Comparison of ENCODE assay signal across 1 cellular context in genomic region chr4:123555500-123556273, GRCh38.
A peak's percentile ranks its signal among the peaks of the same experiment; 100 is the strongest.
TF ChIP-seq lines count a peak whose summit lies in the region.

No MANE protein-coding gene starts in this region.

TF ChIP-seq in HepG2, 621 proteins besides CTCF, POLR2A, EP300 and RAD21 (continued from another document and continues in another):
- TF ChIP-seq, protein P1, sequence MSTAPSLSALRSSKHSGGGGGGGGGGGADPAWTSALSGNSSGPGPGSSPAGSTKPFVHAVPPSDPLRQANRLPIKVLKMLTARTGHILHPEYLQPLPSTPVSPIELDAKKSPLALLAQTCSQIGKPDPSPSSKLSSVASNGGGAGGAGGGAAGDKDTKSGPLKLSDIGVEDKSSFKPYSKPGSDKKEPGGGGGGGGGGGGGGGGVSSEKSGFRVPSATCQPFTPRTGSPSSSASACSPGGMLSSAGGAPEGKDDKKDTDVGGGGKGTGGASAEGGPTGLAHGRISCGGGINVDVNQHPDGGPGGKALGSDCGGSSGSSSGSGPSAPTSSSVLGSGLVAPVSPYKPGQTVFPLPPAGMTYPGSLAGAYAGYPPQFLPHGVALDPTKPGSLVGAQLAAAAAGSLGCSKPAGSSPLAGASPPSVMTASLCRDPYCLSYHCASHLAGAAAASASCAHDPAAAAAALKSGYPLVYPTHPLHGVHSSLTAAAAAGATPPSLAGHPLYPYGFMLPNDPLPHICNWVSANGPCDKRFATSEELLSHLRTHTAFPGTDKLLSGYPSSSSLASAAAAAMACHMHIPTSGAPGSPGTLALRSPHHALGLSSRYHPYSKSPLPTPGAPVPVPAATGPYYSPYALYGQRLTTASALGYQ (CRISPR knock-in tag; IDR thresholded peaks at IDR 0.05): peak; percentile 92
- peak; percentile 98 for TF ChIP-seq MED1 (CRISPR knock-in tag; IDR thresholded peaks at IDR 0.05)
- TF ChIP-seq ELF1 (CRISPR knock-in tag; IDR thresholded peaks at IDR 0.05): peak; percentile 55; the same call in 1 of the 2 replicates
- no peak for TF ChIP-seq POGK (CRISPR knock-in tag; conservative IDR thresholded peaks at IDR 0.05)
- TF ChIP-seq SRSF4 (IDR thresholded peaks at IDR 0.05; ENCODE audit: low read depth, low read length, poor library complexity, severe bottlenecking): no peak
- TF ChIP-seq ZNF557 (CRISPR knock-in tag; IDR thresholded peaks at IDR 0.05): no peak
- TF ChIP-seq CEBPG (CRISPR knock-in tag; IDR thresholded peaks at IDR 0.05): peak; percentile 94
- TF ChIP-seq ZFYVE20 (CRISPR knock-in tag; IDR thresholded peaks at IDR 0.05; ENCODE audit: borderline replicate concordance, low read depth): no peak
- TF ChIP-seq ZNF777 (CRISPR knock-in tag; IDR thresholded peaks at IDR 0.05): no peak
- 0 out of 2 replicates have a peak, but pooled peaks have one; percentile 36 for TF ChIP-seq HMGXB3 (CRISPR knock-in tag; IDR thresholded peaks at IDR 0.05; ENCODE audit: borderline replicate concordance)
- peak; percentile 84 for TF ChIP-seq KAT8 (CRISPR knock-in tag; IDR thresholded peaks at IDR 0.05)
- peak; percentile 27; the same call in 1 of the 2 replicates for TF ChIP-seq E2F1 (CRISPR knock-in tag; IDR thresholded peaks at IDR 0.05)
- 0 out of 2 replicates have a peak, but pooled peaks have one; percentile 57 for TF ChIP-seq ZNF556 (CRISPR knock-in tag; IDR thresholded peaks at IDR 0.05; ENCODE audit: borderline replicate concordance)
- TF ChIP-seq ZNF432 (CRISPR knock-in tag; IDR thresholded peaks at IDR 0.05; ENCODE audit: borderline replicate concordance): no peak
- peak; percentile 21; the same call in 1 of the 2 replicates for TF ChIP-seq KDM5B (CRISPR knock-in tag; IDR thresholded peaks at IDR 0.05; ENCODE audit: borderline replicate concordance)
- TF ChIP-seq, protein P2, sequence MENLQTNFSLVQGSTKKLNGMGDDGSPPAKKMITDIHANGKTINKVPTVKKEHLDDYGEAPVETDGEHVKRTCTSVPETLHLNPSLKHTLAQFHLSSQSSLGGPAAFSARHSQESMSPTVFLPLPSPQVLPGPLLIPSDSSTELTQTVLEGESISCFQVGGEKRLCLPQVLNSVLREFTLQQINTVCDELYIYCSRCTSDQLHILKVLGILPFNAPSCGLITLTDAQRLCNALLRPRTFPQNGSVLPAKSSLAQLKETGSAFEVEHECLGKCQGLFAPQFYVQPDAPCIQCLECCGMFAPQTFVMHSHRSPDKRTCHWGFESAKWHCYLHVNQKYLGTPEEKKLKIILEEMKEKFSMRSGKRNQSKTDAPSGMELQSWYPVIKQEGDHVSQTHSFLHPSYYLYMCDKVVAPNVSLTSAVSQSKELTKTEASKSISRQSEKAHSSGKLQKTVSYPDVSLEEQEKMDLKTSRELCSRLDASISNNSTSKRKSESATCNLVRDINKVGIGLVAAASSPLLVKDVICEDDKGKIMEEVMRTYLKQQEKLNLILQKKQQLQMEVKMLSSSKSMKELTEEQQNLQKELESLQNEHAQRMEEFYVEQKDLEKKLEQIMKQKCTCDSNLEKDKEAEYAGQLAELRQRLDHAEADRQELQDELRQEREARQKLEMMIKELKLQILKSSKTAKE (CRISPR knock-in tag; IDR thresholded peaks at IDR 0.05; ENCODE audit: borderline replicate concordance): peak; percentile 69; the same call in 1 of the 2 replicates
- TF ChIP-seq ZNF362 (CRISPR knock-in tag; IDR thresholded peaks at IDR 0.05; ENCODE audit: borderline replicate concordance): peak; percentile 84; the same call in 1 of the 2 replicates
- TF ChIP-seq GMEB2 (CRISPR knock-in tag; IDR thresholded peaks at IDR 0.05; ENCODE audit: low read depth): peak; percentile 47; the same call in 1 of the 2 replicates
- peak; percentile 56; the same call in 1 of the 2 replicates for TF ChIP-seq ZNF746 (CRISPR knock-in tag; IDR thresholded peaks at IDR 0.05)
- peak; percentile 91 for TF ChIP-seq RXRB (CRISPR knock-in tag; IDR thresholded peaks at IDR 0.05; ENCODE audit: borderline replicate concordance)
- peak; percentile 43; the same call in 1 of the 2 replicates for TF ChIP-seq ZFP90 (CRISPR knock-in tag; IDR thresholded peaks at IDR 0.05; ENCODE audit: borderline replicate concordance)
- TF ChIP-seq, protein P3, sequence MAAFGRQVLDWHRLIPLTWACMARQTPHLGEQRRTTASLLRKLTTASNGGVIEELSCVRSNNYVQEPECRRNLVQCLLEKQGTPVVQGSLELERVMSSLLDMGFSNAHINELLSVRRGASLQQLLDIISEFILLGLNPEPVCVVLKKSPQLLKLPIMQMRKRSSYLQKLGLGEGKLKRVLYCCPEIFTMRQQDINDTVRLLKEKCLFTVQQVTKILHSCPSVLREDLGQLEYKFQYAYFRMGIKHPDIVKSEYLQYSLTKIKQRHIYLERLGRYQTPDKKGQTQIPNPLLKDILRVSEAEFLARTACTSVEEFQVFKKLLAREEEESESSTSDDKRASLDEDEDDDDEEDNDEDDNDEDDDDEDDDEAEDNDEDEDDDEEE (CRISPR knock-in tag; IDR thresholded peaks at IDR 0.05): peak; percentile 64; the same call in 1 of the 2 replicates
- no peak for TF ChIP-seq RBM22 (optimal IDR thresholded peaks at IDR 0.05; ENCODE audit: low read length)
- peak; percentile 92; the same call in 1 of the 2 replicates for TF ChIP-seq SP140L (CRISPR knock-in tag; IDR thresholded peaks at IDR 0.05; ENCODE audit: borderline replicate concordance)
- no peak for TF ChIP-seq RBAK (CRISPR knock-in tag; IDR thresholded peaks at IDR 0.05)
- TF ChIP-seq, protein P4, sequence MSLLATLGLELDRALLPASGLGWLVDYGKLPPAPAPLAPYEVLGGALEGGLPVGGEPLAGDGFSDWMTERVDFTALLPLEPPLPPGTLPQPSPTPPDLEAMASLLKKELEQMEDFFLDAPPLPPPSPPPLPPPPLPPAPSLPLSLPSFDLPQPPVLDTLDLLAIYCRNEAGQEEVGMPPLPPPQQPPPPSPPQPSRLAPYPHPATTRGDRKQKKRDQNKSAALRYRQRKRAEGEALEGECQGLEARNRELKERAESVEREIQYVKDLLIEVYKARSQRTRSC (CRISPR knock-in tag; IDR thresholded peaks at IDR 0.05; ENCODE audit: low read depth): 0 out of 2 replicates have a peak, but pooled peaks have one; percentile 63
- TF ChIP-seq NRL (CRISPR knock-in tag; IDR thresholded peaks at IDR 0.05; ENCODE audit: borderline replicate concordance): no peak
- 0 out of 2 replicates have a peak, but pooled peaks have one; percentile 66 for TF ChIP-seq ZMAT3 (CRISPR knock-in tag; conservative IDR thresholded peaks at IDR 0.05)
- no peak for TF ChIP-seq THAP9 (CRISPR knock-in tag; IDR thresholded peaks at IDR 0.05; ENCODE audit: borderline replicate concordance)
- TF ChIP-seq, protein P5, sequence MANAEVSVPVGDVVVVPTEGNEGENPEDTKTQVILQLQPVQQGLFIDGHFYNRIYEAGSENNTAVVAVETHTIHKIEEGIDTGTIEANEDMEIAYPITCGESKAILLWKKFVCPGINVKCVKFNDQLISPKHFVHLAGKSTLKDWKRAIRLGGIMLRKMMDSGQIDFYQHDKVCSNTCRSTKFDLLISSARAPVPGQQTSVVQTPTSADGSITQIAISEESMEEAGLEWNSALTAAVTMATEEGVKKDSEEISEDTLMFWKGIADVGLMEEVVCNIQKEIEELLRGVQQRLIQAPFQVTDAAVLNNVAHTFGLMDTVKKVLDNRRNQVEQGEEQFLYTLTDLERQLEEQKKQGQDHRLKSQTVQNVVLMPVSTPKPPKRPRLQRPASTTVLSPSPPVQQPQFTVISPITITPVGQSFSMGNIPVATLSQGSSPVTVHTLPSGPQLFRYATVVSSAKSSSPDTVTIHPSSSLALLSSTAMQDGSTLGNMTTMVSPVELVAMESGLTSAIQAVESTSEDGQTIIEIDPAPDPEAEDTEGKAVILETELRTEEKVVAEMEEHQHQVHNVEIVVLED (CRISPR knock-in tag; IDR thresholded peaks at IDR 0.05; ENCODE audit: borderline replicate concordance): 0 out of 2 replicates have a peak, but pooled peaks have one; percentile 30
